14 cellular contexts compared by ENCODE assay signal in the genomic region with DNA sequence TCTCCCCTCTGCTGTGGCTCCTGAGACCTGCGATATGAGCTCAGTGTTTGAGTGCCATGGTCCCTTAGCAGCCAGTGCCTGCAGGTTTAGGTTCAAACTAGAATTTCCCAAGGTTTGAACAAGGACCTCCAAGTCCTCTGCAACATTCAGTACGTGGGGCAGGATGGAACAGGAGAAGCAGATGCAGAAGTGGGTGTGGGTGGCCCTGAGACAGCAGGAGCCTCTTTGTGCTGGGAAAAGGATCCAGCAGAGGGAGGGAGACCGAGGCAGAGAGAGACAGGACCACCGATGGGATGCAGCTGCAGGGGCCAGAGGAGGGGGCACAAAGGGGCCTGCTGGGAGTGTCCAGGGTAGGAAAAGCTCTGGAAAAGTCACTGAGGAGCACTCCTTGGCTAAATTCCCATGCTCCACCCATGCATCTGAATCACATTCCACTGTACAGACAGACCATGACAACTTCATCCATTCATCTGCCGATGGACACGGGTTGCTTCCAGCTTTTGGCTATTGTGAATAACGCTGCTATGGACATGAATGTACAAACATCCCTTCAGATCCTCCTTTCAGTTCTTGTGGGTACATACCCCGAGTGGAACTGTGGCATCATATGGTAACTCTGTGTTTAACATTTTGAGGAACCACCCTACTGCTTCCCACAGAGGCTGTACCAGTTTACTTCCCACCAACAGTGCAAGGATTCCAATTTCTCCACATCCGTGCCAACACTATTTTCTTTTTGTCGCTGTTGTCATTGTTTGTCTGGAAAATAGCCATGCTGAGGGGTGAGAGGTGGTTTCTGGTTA. TPM values are rescaled to one million over a fixed set of nuclear protein-coding genes. Genes with fewer than 3 reads are reported as not detected.
DNase-seq lines count a peak whose midpoint lies in the region; ATAC-seq lines count a peak whose summit lies in the region.
"Had no signal": no experiment of that assay in that cellular context is flagged by ENCODE, and none has a peak within 500 bp of the region (broad histone marks: within the 10 kb centered on the region; RNA-seq: fewer than 3 reads in every experiment).

No MANE protein-coding gene starts in this region.

- H3K27me3 Mint-ChIP-seq in T-helper 1 cell treated with Interleukin-12 subunit alpha and Interleukin-12 subunit beta and Interleukin-4 antibody, amounts not matched to agents 30 μg/mL and 1 μg/mL, for 36 hours (ENCODE audit: low read depth) = no peaks in the 10 kb centered on the region
- no peaks in the 10 kb centered on the region for H3K27me3 Mint-ChIP-seq in naive thymus-derived CD8-positive, alpha-beta T cell

- H3K4me1 Mint-ChIP-seq in T-helper 1 cell treated with Interleukin-12 subunit alpha and Interleukin-12 subunit beta and Interleukin-4 antibody, amounts not matched to agents 30 μg/mL and 1 μg/mL, for 36 hours (ENCODE audit: low read depth) = peaks cover 40% of the 10 kb centered on the region
- peaks cover 29 to 84% (median 78%) of the 10 kb centered on the region in 4 donors for H3K4me1 Mint-ChIP-seq in naive thymus-derived CD8-positive, alpha-beta T cell

- no peak overlapping the region for H3K4me3 Mint-ChIP-seq in T-helper 1 cell treated with Interleukin-12 subunit alpha and Interleukin-12 subunit beta and Interleukin-4 antibody, amounts not matched to agents 30 μg/mL and 1 μg/mL, for 36 hours
- peak overlapping the region in 5 of 10 donors; percentile 5 to 47 (median 27) for H3K4me3 Mint-ChIP-seq in naive thymus-derived CD8-positive, alpha-beta T cell
- H3K4me3 Mint-ChIP-seq: nephron progenitor cell had no signal

- H3K27ac Mint-ChIP-seq in T-helper 1 cell treated with Interleukin-12 subunit alpha and Interleukin-12 subunit beta and Interleukin-4 antibody, amounts not matched to agents 30 μg/mL and 1 μg/mL, for 36 hours = peak overlapping the region; percentile 71
- H3K27ac Mint-ChIP-seq in naive thymus-derived CD8-positive, alpha-beta T cell = peak overlapping the region; percentile 91 to 100 (median 98)
- H3K27ac Mint-ChIP-seq: nephron progenitor cell had no signal

- no peak for ATAC-seq in naive thymus-derived CD8-positive, alpha-beta T cell
- ATAC-seq: gastroesophageal sphincter, SK-N-SH treated with all-trans-retinoic acid at 6 μM for 48 hours had no signal

- no peak for DNase-seq in T-helper 1 cell
- DNase-seq in COLO829 (ENCODE audit: low spot score) = peak; percentile 41
- no peak for DNase-seq in naive thymus-derived CD8-positive, alpha-beta T cell
- DNase-seq in HPDE6-E6E7 (ENCODE audit: extremely low spot score) = no peak
- no peak for DNase-seq in stimulated activated naive CD4-positive, alpha-beta T cell (lab: John Stamatoyannopoulos, UW)
- no peak for DNase-seq in NCI-H69 (lab: John Stamatoyannopoulos, UW)
- DNase-seq: nephron progenitor cell, small intestine had no signal

- H3K36me3 Mint-ChIP-seq in T-helper 1 cell treated with Interleukin-12 subunit alpha and Interleukin-12 subunit beta and Interleukin-4 antibody, amounts not matched to agents 30 μg/mL and 1 μg/mL, for 36 hours (ENCODE audit: low read depth) = peaks cover 53% of the 10 kb centered on the region
- H3K36me3 Mint-ChIP-seq in naive thymus-derived CD8-positive, alpha-beta T cell = peaks cover 5 to 69% (median 22%) of the 10 kb centered on the region in 3 donors

- no peaks in the 10 kb centered on the region for H3K9me3 Mint-ChIP-seq in T-helper 1 cell treated with Interleukin-12 subunit alpha and Interleukin-12 subunit beta and Interleukin-4 antibody, amounts not matched to agents 30 μg/mL and 1 μg/mL, for 36 hours
- H3K9me3 Mint-ChIP-seq in naive thymus-derived CD8-positive, alpha-beta T cell = no peaks in the 10 kb centered on the region
- H3K9me3 Mint-ChIP-seq: nephron progenitor cell had no signal

- POLR2A ChIA-PET in naive thymus-derived CD8-positive, alpha-beta T cell (lab: Charles Lee) = interaction anchor here (0.5 to 15.4 kb wide), 7 partner anchors 9 to 77 kb away, joined by 3 to 608 read pairs (median 5); partner anchors contain the start of gene SUSD3

- H3K27ac ChIP-seq in angular gyrus (ENCODE audit: low read depth, low read length) = peak overlapping the region; percentile 11
- H3K27ac ChIP-seq: gastroesophageal sphincter had no signal

RNA-seq across cellular contexts. Expression of gene SUSD3, which starts 26.7 kb away (rescaled TPM):
- total RNA-seq in naive thymus-derived CD8-positive, alpha-beta T cell = 10 to 100 TPM; 62.1 to 64.0 TPM
- 100 to 1,000 TPM in 2 of 3 donors, 10 to 100 TPM in 1; 86.7 to 208 (median 145) TPM for polyA plus RNA-seq in naive thymus-derived CD8-positive, alpha-beta T cell
- total RNA-seq: A172, LHCN-M2 had no signal
